1 cellular context compared by ENCODE assay signal in the genomic region with DNA sequence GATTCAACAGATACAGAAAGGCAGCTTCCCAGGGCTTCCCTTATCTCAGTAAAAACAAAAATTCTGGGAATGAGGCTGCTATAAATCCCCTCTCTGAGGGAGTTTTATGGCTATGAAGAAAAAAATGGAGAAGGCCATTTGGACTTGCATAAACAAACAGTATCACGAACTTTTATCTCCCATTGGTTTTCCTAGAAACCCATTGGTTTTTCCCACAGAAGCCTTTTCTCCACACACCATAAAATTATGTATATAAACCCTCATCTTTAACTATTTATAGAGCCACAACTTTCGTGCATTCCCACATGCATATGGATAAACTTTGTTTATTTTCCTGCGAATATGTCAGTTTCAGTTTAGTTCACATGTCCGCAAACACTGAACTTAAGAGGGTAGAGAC.
TF ChIP-seq lines count a peak whose summit lies in the region.

No MANE protein-coding gene starts in this region.

TF ChIP-seq in HEK293, 187 proteins besides CTCF, POLR2A, EP300 and RAD21 (continued from another document):
- TF ChIP-seq, protein P1, sequence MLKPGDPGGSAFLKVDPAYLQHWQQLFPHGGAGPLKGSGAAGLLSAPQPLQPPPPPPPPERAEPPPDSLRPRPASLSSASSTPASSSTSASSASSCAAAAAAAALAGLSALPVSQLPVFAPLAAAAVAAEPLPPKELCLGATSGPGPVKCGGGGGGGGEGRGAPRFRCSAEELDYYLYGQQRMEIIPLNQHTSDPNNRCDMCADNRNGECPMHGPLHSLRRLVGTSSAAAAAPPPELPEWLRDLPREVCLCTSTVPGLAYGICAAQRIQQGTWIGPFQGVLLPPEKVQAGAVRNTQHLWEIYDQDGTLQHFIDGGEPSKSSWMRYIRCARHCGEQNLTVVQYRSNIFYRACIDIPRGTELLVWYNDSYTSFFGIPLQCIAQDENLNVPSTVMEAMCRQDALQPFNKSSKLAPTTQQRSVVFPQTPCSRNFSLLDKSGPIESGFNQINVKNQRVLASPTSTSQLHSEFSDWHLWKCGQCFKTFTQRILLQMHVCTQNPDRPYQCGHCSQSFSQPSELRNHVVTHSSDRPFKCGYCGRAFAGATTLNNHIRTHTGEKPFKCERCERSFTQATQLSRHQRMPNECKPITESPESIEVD (tag by site-specific recombination; IDR thresholded peaks at IDR 0.05), result peak; percentile 88
- TF ChIP-seq FEZF1 (tag by site-specific recombination; IDR thresholded peaks at IDR 0.05) (peak; percentile 93), ZNF311 (tag by site-specific recombination; IDR thresholded peaks at IDR 0.05; ENCODE audit: borderline replicate concordance) (no peak), TCF7L2 (IDR thresholded peaks at IDR 0.05; ENCODE audit: borderline replicate concordance, low read depth, low read length) (0 out of 2 replicates have a peak, but pooled peaks have one; percentile 25)
- TF ChIP-seq, protein P2, sequence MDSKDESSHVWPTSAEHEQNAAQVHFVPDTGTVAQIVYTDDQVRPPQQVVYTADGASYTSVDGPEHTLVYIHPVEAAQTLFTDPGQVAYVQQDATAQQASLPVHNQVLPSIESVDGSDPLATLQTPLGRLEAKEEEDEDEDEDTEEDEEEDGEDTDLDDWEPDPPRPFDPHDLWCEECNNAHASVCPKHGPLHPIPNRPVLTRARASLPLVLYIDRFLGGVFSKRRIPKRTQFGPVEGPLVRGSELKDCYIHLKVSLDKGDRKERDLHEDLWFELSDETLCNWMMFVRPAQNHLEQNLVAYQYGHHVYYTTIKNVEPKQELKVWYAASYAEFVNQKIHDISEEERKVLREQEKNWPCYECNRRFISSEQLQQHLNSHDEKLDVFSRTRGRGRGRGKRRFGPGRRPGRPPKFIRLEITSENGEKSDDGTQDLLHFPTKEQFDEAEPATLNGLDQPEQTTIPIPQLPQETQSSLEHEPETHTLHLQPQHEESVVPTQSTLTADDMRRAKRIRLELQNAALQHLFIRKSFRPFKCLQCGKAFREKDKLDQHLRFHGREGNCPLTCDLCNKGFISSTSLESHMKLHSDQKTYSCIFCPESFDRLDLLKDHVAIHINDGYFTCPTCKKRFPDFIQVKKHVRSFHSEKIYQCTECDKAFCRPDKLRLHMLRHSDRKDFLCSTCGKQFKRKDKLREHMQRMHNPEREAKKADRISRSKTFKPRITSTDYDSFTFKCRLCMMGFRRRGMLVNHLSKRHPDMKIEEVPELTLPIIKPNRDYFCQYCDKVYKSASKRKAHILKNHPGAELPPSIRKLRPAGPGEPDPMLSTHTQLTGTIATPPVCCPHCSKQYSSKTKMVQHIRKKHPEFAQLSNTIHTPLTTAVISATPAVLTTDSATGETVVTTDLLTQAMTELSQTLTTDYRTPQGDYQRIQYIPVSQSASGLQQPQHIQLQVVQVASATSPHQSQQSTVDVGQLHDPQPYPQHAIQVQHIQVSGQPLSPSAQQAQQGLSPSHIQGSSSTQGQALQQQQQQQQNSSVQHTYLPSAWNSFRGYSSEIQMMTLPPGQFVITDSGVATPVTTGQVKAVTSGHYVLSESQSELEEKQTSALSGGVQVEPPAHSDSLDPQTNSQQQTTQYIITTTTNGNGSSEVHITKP (tag by site-specific recombination; IDR thresholded peaks at IDR 0.05), result peak; percentile 29; the same call in 1 of the 2 replicates
- TF ChIP-seq, protein P3, sequence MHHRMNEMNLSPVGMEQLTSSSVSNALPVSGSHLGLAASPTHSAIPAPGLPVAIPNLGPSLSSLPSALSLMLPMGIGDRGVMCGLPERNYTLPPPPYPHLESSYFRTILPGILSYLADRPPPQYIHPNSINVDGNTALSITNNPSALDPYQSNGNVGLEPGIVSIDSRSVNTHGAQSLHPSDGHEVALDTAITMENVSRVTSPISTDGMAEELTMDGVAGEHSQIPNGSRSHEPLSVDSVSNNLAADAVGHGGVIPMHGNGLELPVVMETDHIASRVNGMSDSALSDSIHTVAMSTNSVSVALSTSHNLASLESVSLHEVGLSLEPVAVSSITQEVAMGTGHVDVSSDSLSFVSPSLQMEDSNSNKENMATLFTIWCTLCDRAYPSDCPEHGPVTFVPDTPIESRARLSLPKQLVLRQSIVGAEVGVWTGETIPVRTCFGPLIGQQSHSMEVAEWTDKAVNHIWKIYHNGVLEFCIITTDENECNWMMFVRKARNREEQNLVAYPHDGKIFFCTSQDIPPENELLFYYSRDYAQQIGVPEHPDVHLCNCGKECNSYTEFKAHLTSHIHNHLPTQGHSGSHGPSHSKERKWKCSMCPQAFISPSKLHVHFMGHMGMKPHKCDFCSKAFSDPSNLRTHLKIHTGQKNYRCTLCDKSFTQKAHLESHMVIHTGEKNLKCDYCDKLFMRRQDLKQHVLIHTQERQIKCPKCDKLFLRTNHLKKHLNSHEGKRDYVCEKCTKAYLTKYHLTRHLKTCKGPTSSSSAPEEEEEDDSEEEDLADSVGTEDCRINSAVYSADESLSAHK (tag by site-specific recombination; IDR thresholded peaks at IDR 0.05), result peak; percentile 55; the same call in 1 of the 2 replicates
- TF ChIP-seq, protein P4, sequence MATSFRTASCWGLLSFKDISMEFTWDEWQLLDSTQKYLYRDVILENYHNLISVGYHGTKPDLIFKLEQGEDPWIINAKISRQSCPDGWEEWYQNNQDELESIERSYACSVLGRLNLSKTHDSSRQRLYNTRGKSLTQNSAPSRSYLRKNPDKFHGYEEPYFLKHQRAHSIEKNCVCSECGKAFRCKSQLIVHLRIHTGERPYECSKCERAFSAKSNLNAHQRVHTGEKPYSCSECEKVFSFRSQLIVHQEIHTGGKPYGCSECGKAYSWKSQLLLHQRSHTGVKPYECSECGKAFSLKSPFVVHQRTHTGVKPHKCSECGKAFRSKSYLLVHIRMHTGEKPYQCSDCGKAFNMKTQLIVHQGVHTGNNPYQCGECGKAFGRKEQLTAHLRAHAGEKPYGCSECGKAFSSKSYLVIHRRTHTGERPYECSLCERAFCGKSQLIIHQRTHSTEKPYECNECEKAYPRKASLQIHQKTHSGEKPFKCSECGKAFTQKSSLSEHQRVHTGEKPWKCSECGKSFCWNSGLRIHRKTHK (tag by site-specific recombination; IDR thresholded peaks at IDR 0.05), result no peak
